Comparison of ENCODE assay signal across 7 cellular contexts in genomic region chr7:18520450-18521235, GRCh38. TPM values are rescaled to one million over a fixed set of nuclear protein-coding genes. Genes with fewer than 3 reads are reported as not detected.
DNase-seq lines count a peak whose midpoint lies in the region; ATAC-seq and TF ChIP-seq lines count a peak whose summit lies in the region.

No MANE protein-coding gene starts in this region.

- H3K27ac Mint-ChIP-seq in progenitor cell of endocrine pancreas, result no peak overlapping the region

- peaks cover 9% of the 10 kb centered on the region for H3K4me1 Mint-ChIP-seq in progenitor cell of endocrine pancreas (ENCODE audit: low read depth)

- H3K4me3 ChIP-seq in RWPE2 (ENCODE audit: severe bottlenecking), result no peak overlapping the region

- no peaks in the 10 kb centered on the region for H3K27me3 ChIP-seq in RWPE2 (ENCODE audit: insufficient read depth, poor library complexity, severe bottlenecking)

- H3K9me3 ChIP-seq in RWPE2 (ENCODE audit: severe bottlenecking), result no peaks in the 10 kb centered on the region

- H3K27ac ChIP-seq in RWPE2 (ENCODE audit: poor library complexity, severe bottlenecking), result peak overlapping the region; percentile 8

- no peaks in the 10 kb centered on the region for H3K36me3 Mint-ChIP-seq in progenitor cell of endocrine pancreas (ENCODE audit: insufficient read depth)

- no peaks in the 10 kb centered on the region for H3K36me3 ChIP-seq in RWPE2 (ENCODE audit: low read depth)

- H3K4me3 Mint-ChIP-seq in progenitor cell of endocrine pancreas (ENCODE audit: low read depth), result no peak overlapping the region

- ATAC-seq in GM18909 (IDR thresholded peaks at IDR 0.05; ENCODE audit: poor library complexity, unreplicated experiment) (peak; percentile 90), HG02943 (IDR thresholded peaks at IDR 0.05; ENCODE audit: low read depth, unreplicated experiment) (peak; percentile 81), RWPE2 (ENCODE audit: low read depth) (peak; percentile 87)

- TF ChIP-seq CTCF in RWPE2 (IDR thresholded peaks at IDR 0.05; ENCODE audit: poor library complexity, severe bottlenecking), result no peak
- no peak for TF ChIP-seq CTCF in progenitor cell of endocrine pancreas (IDR thresholded peaks at IDR 0.05; ENCODE audit: unreplicated experiment)

- DNase-seq in RWPE2 (ENCODE audit: low spot score), result no peak
- peak; percentile 78 for DNase-seq in renal cortical epithelial cell (ENCODE audit: low read depth)
- no peak for DNase-seq in progenitor cell of endocrine pancreas (ENCODE audit: low spot score, unreplicated experiment)
- no peak for DNase-seq in activated CD8-positive, alpha-beta memory T cell treated with anti-CD3 and anti-CD28 coated beads, Interleukin-2, amount 50 U/mL, for 48 hours
- no peak for DNase-seq in NCI-H748 (lab: John Stamatoyannopoulos, UW; ENCODE audit: unreplicated experiment)

- H3K9me3 Mint-ChIP-seq in progenitor cell of endocrine pancreas (ENCODE audit: low read depth), result no peaks in the 10 kb centered on the region

- H3K4me1 ChIP-seq in RWPE2 (ENCODE audit: insufficient read depth, poor library complexity, severe bottlenecking), result peaks cover 13% of the 10 kb centered on the region

- H3K27me3 Mint-ChIP-seq in progenitor cell of endocrine pancreas, result no peaks in the 10 kb centered on the region

RNA-seq across cellular contexts. Expression of gene HDAC9, which starts 25.1 kb away (rescaled TPM):
- total RNA-seq in renal cortical epithelial cell (41.8 and 97.6 TPM in 2 replicates), progenitor cell of endocrine pancreas (3.6 and 5.9 TPM in 2 replicates)
